19 cellular contexts compared by ENCODE assay signal in genomic region chr14:33539918-33540357, GRCh38.
A peak's percentile ranks its signal among the peaks of the same experiment; 100 is the strongest.
DNase-seq lines count a peak whose midpoint lies in the region; ATAC-seq, FAIRE-seq and TF ChIP-seq lines count a peak whose summit lies in the region.
"Had no signal": no experiment of that assay in that cellular context is flagged by ENCODE, and none has a peak within 500 bp of the region (broad histone marks: within the 10 kb centered on the region; RNA-seq: fewer than 3 reads in every experiment).

No MANE protein-coding gene starts in this region.

- peak; percentile 23 for DNase-seq in PC-3
- peak; percentile 84 to 89 for DNase-seq in dermis microvascular lymphatic vessel endothelial cell (ENCODE audit: low read depth in 2 of 2)
- DNase-seq in SIG-M5 (lab: John Stamatoyannopoulos, UW) = no peak
- no peak for DNase-seq in upper lobe of left lung
- DNase-seq in SHP77 (lab: John Stamatoyannopoulos, UW) = no peak
- no peak for DNase-seq in H54 (ENCODE audit: insufficient read length, low spot score)
- DNase-seq: ACHN, AML-193, COR-L47, EL, NCI-H1417 treated with DMSO at 0.1 percent for 48 hours, NCI-H2029, NCI-H2171, NCI-H446, NCI-H69 had no signal

- no peak overlapping the region for H2AFZ ChIP-seq in PC-3 (ENCODE audit: low read length)

- TF ChIP-seq POLR2A in upper lobe of left lung (IDR thresholded peaks at IDR 0.05) (no peak), H54 (IDR thresholded peaks at IDR 0.05; ENCODE audit: low read depth, low read length) (no peak)

- H3K4me3 ChIP-seq in PC-3 (ENCODE audit: low read length) = no peak overlapping the region
- no peak overlapping the region for H3K4me3 ChIP-seq in upper lobe of left lung
- H3K4me3 ChIP-seq: HAP-1 had no signal

- H3K9ac ChIP-seq in PC-3 (ENCODE audit: low read length) = no peak overlapping the region

- intact Hi-C loops in PC-3 (cut with micrococcal nuclease) = no loop called here

- CTCF ChIA-PET in PC-3 (lab: Charles Lee) = no interaction called here

- TF ChIP-seq CTCF in PC-3 (conservative IDR thresholded peaks at IDR 0.05; ENCODE audit: low read depth, low read length) = no peak
- TF ChIP-seq CTCF in upper lobe of left lung (IDR thresholded peaks at IDR 0.05) = no peak

- no peak for TF ChIP-seq EP300 in upper lobe of left lung (IDR thresholded peaks at IDR 0.05)

- no peaks in the 10 kb centered on the region for H3K9me2 ChIP-seq in PC-3 (replicated peaks; ENCODE audit: low read length)

- H4K20me1 ChIP-seq in PC-3 (ENCODE audit: low read length) = no peaks in the 10 kb centered on the region

- no peak overlapping the region for H3K27ac ChIP-seq in PC-3 (ENCODE audit: low read length)
- H3K27ac ChIP-seq in upper lobe of left lung = no peak overlapping the region
- H3K27ac ChIP-seq: RWPE1 had no signal

- POLR2A ChIA-PET in PC-3 (lab: Charles Lee; ENCODE audit: unreplicated experiment) = interaction anchor here (0.7 kb wide), 1 partner anchor 11 kb away, joined by 3 read pairs; no protein-coding TSS in a partner anchor

- no peaks in the 10 kb centered on the region for H3K79me2 ChIP-seq in PC-3 (ENCODE audit: low read length)

- H3K4me1 ChIP-seq in PC-3 (ENCODE audit: insufficient read depth, low read length) (0 out of 2 replicates have a peak, but pooled peaks cover 4% of the 10 kb centered on the region), upper lobe of left lung (no peaks in the 10 kb centered on the region)
- H3K4me1 ChIP-seq: HAP-1 had no signal

- H3K9me3 ChIP-seq in PC-3 (ENCODE audit: low read length) (no peaks in the 10 kb centered on the region), upper lobe of left lung (no peaks in the 10 kb centered on the region)
- H3K9me3 ChIP-seq: HAP-1 had no signal

- H3K36me3 ChIP-seq in PC-3 (ENCODE audit: low read depth, low read length) (no peaks in the 10 kb centered on the region), upper lobe of left lung (no peaks in the 10 kb centered on the region)
- H3K36me3 ChIP-seq: HAP-1 had no signal

- BruUV-seq in PC-3 (replicated peaks; lab: Mats Ljungman, UMichigan) = no TSS peak

- ATAC-seq in GM18907 (IDR thresholded peaks at IDR 0.05; ENCODE audit: unreplicated experiment) (peak; percentile 35), PC-3 (no peak; the same call in 1 of the 2 replicates), upper lobe of left lung (ENCODE audit: low FRiP score in 2 of 2) (no peak)

- FAIRE-seq in islet of Langerhans (lab: Jason Lieb, UNC) (peak; percentile 21), H54 (lab: Jason Lieb, UNC) (no peak)

- WGBS in upper lobe of left lung, 2 donors = 55 to 58% methylated on average over 3 of the region's 3 CpGs

- H3K27me3 ChIP-seq in PC-3 (ENCODE audit: low read length) (no peaks in the 10 kb centered on the region), upper lobe of left lung (no peaks in the 10 kb centered on the region)

- no peaks in the 10 kb centered on the region for H3F3A ChIP-seq in PC-3 (ENCODE audit: low read length, unreplicated experiment)

- no peak overlapping the region for H3K4me2 ChIP-seq in PC-3 (ENCODE audit: low read length)

Comparison
In these comparisons a context has a peak if more than half of its experiments do, and no peak if none do; other contexts are left out.
1. DNase-seq: peak in PC-3 (single experiment) and dermis microvascular lymphatic vessel endothelial cell (2 of 2); none in SIG-M5 (single experiment), upper lobe of left lung (0 of 2), SHP77 (0 of 2) and H54 (single experiment).